In the genomic region with DNA sequence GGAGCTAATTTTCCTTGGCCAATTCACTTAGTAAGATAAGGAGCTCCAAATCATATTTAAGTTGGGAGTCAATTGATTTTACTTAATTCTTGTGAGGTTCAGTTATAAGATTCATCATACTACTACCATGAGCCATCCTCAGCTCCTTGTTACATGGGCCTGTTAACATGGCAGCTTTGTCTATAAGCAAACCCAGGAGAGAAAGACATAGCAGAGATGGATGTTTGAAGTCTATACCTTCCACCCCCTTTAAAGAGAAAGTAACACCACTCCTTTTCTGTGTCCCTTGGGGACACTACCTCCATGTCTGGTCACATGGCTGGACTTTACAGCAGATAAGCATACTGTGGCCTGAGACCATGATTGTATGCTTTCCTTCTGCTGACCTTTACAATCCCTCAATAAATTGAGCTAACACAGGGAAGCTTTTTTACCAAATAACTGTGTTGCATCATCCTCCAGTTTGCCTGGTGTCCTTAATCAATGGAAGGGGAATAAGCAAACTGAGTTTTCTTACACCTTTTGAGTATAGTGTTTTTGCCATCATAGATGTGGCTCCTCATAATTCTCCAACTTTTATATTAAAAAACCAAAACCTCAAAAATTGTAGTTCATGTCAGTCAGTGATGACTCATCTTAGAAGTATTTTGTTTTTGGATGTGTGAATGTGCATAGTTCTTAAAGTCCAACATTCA, we compare ENCODE assay signal across 9 cellular contexts. TPM values are rescaled to one million over a fixed set of nuclear protein-coding genes. Genes with fewer than 3 reads are reported as not detected.
DNase-seq lines count a peak whose midpoint lies in the region; ATAC-seq and TF ChIP-seq lines count a peak whose summit lies in the region.
"Had no signal": no experiment of that assay in that cellular context is flagged by ENCODE, and none has a peak within 500 bp of the region (broad histone marks: within the 10 kb centered on the region; RNA-seq: fewer than 3 reads in every experiment).

No MANE protein-coding gene starts in this region.

- peak overlapping the region; percentile 37 for H3K4me3 Mint-ChIP-seq in activated CD4-positive, alpha-beta T cell treated with anti-CD3 and anti-CD28 coated beads for 36 hours
- H3K4me3 Mint-ChIP-seq: B cell had no signal

- TF ChIP-seq CTCF in RWPE2 (IDR thresholded peaks at IDR 0.05; ENCODE audit: poor library complexity, severe bottlenecking), result no peak
- no peak for TF ChIP-seq CTCF in smooth muscle cell (IDR thresholded peaks at IDR 0.05; ENCODE audit: borderline replicate concordance, insufficient read depth, poor library complexity, severe bottlenecking)

- peaks cover 19% of the 10 kb centered on the region for H3K9me3 ChIP-seq in RWPE2 (ENCODE audit: severe bottlenecking)
- H3K9me3 ChIP-seq in smooth muscle cell (replicated peaks; ENCODE audit: low read depth), result no peaks in the 10 kb centered on the region

- DNase-seq in activated CD4-positive, alpha-beta T cell treated with anti-CD3 and anti-CD28 coated beads for 36 hours, result no peak
- no peak for DNase-seq in activated CD4-positive, alpha-beta T cell treated with anti-CD3 and anti-CD28 coated beads, Interleukin-2, amount 50 U/mL, for 4 hours
- DNase-seq in RWPE2 (ENCODE audit: low spot score) (no peak), erythroblast (lab: John Stamatoyannopoulos, UW) (peak in 1 of 2 experiments; percentile 21), smooth muscle cell (lab: John Stamatoyannopoulos, UW; ENCODE audit: unreplicated experiment) (no peak), NOMO-1 treated with DMSO at 0.1 percent for 48 hours (lab: John Stamatoyannopoulos, UW; ENCODE audit: unreplicated experiment) (no peak)
- no peak for DNase-seq in activated effector memory CD4-positive, alpha-beta T cell treated with anti-CD3 and anti-CD28 coated beads, Interleukin-2, amount 50 U/mL, for 16 hours

- no peaks in the 10 kb centered on the region for H3K27me3 Mint-ChIP-seq in activated CD4-positive, alpha-beta T cell treated with anti-CD3 and anti-CD28 coated beads for 36 hours
- H3K27me3 Mint-ChIP-seq: B cell had no signal

- no peak overlapping the region for H3K4me3 ChIP-seq in RWPE2 (ENCODE audit: severe bottlenecking)
- no peak overlapping the region for H3K4me3 ChIP-seq in smooth muscle cell

- H3K4me1 Mint-ChIP-seq in activated CD4-positive, alpha-beta T cell treated with anti-CD3 and anti-CD28 coated beads for 36 hours, result peaks cover 53% of the 10 kb centered on the region

- H3K4me1 ChIP-seq in RWPE2 (ENCODE audit: insufficient read depth, poor library complexity, severe bottlenecking) (peaks cover 50% of the 10 kb centered on the region), smooth muscle cell (ENCODE audit: low read depth) (peaks cover 48% of the 10 kb centered on the region)

- peaks cover 89% of the 10 kb centered on the region for H4K20me1 ChIP-seq in smooth muscle cell (ENCODE audit: low read depth)

- peak overlapping the region; percentile 79 for H3K27ac Mint-ChIP-seq in activated CD4-positive, alpha-beta T cell treated with anti-CD3 and anti-CD28 coated beads for 36 hours

- H3K27me3 ChIP-seq in RWPE2 (ENCODE audit: insufficient read depth, poor library complexity, severe bottlenecking) (no peaks in the 10 kb centered on the region), smooth muscle cell (ENCODE audit: low read depth) (no peaks in the 10 kb centered on the region)

- POLR2A ChIA-PET in activated CD4-positive, alpha-beta T cell treated with anti-CD3 and anti-CD28 coated beads for 36 hours (lab: Charles Lee), result interaction anchor here (0.6 to 1.9 kb wide), 4 partner anchors 9 to 25 kb away, joined by 3 to 11 read pairs (median 5); a partner anchor contains a TSS

- H3K79me2 ChIP-seq in smooth muscle cell (ENCODE audit: low read depth), result peaks cover 49% of the 10 kb centered on the region

- H3F3A ChIP-seq in smooth muscle cell (ENCODE audit: low read depth), result peaks cover 71% of the 10 kb centered on the region

- peaks cover 92% of the 10 kb centered on the region for H3K36me3 Mint-ChIP-seq in activated CD4-positive, alpha-beta T cell treated with anti-CD3 and anti-CD28 coated beads for 36 hours (ENCODE audit: low read depth)

- intact Hi-C loops in activated CD4-positive, alpha-beta T cell treated with anti-CD3 and anti-CD28 coated beads for 36 hours (cut with DNase I, micrococcal nuclease), result no loop called here

- peak; percentile 14 for ATAC-seq in activated CD4-positive, alpha-beta T cell treated with anti-CD3 and anti-CD28 coated beads for 36 hours
- ATAC-seq in RWPE2 (ENCODE audit: low read depth) (peak; percentile 1), GM19351 (IDR thresholded peaks at IDR 0.05; ENCODE audit: unreplicated experiment) (no peak)

- CTCF ChIA-PET in activated CD4-positive, alpha-beta T cell treated with anti-CD3 and anti-CD28 coated beads for 36 hours (lab: Charles Lee), result interaction anchor here (0.6 kb wide), 1 partner anchor 14 kb away, joined by 4 read pairs; no protein-coding TSS in a partner anchor

- H3K4me2 ChIP-seq in smooth muscle cell, result peak overlapping the region; percentile 43

- no peak overlapping the region for H3K9ac ChIP-seq in smooth muscle cell (ENCODE audit: low read depth)

- H3K27ac ChIP-seq in RWPE2 (ENCODE audit: poor library complexity, severe bottlenecking) (peak overlapping the region; percentile 87), smooth muscle cell (ENCODE audit: low read depth) (peak overlapping the region; percentile 97)

- H3K36me3 ChIP-seq in RWPE2 (ENCODE audit: low read depth) (peaks cover 92% of the 10 kb centered on the region), smooth muscle cell (ENCODE audit: low read depth) (peaks cover 6% of the 10 kb centered on the region)

- H3K9me3 Mint-ChIP-seq in activated CD4-positive, alpha-beta T cell treated with anti-CD3 and anti-CD28 coated beads for 36 hours (ENCODE audit: low read depth), result peaks cover 18% of the 10 kb centered on the region

- no peak overlapping the region for H2AFZ ChIP-seq in smooth muscle cell (ENCODE audit: low read depth)

- TF ChIP-seq POLR2A in erythroblast (IDR thresholded peaks at IDR 0.05; ENCODE audit: low read length), result peak; percentile 2

RNA-seq across cellular contexts. Expression of a gene that starts 9.8 kb away (rescaled TPM):
- total RNA-seq in activated CD4-positive, alpha-beta T cell treated with anti-CD3 and anti-CD28 coated beads for 36 hours, result 10 to 100 TPM; 36.4 to 43.8 TPM
- total RNA-seq in smooth muscle cell, result 15.9 and 17.4 TPM in 2 replicates
- 16.4 and 18.0 TPM in 2 replicates for polyA plus RNA-seq in smooth muscle cell
